ENCODE assay signal across 1 cellular context in genomic region chr4:112170451-112170993, GRCh38.
TF ChIP-seq lines count a peak whose summit lies in the region.

No MANE protein-coding gene starts in this region.

TF ChIP-seq in K562, 482 proteins besides CTCF, POLR2A, EP300 and RAD21 (continued from another document and continues in another):
- TF ChIP-seq, protein P1, sequence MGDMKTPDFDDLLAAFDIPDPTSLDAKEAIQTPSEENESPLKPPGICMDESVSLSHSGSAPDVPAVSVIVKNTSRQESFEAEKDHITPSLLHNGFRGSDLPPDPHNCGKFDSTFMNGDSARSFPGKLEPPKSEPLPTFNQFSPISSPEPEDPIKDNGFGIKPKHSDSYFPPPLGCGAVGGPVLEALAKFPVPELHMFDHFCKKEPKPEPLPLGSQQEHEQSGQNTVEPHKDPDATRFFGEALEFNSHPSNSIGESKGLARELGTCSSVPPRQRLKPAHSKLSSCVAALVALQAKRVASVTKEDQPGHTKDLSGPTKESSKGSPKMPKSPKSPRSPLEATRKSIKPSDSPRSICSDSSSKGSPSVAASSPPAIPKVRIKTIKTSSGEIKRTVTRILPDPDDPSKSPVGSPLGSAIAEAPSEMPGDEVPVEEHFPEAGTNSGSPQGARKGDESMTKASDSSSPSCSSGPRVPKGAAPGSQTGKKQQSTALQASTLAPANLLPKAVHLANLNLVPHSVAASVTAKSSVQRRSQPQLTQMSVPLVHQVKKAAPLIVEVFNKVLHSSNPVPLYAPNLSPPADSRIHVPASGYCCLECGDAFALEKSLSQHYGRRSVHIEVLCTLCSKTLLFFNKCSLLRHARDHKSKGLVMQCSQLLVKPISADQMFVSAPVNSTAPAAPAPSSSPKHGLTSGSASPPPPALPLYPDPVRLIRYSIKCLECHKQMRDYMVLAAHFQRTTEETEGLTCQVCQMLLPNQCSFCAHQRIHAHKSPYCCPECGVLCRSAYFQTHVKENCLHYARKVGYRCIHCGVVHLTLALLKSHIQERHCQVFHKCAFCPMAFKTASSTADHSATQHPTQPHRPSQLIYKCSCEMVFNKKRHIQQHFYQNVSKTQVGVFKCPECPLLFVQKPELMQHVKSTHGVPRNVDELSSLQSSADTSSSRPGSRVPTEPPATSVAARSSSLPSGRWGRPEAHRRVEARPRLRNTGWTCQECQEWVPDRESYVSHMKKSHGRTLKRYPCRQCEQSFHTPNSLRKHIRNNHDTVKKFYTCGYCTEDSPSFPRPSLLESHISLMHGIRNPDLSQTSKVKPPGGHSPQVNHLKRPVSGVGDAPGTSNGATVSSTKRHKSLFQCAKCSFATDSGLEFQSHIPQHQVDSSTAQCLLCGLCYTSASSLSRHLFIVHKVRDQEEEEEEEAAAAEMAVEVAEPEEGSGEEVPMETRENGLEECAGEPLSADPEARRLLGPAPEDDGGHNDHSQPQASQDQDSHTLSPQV (IDR thresholded peaks at IDR 0.05) = peak; percentile 91
- no peak for TF ChIP-seq ZNF444 (CRISPR knock-in tag; IDR thresholded peaks at IDR 0.05)
- TF ChIP-seq TEAD4 (IDR thresholded peaks at IDR 0.05; ENCODE audit: low read length) = peak; percentile 73; the same call in 1 of the 2 replicates
- no peak for TF ChIP-seq TEAD4 (CRISPR knock-in tag; IDR thresholded peaks at IDR 0.05; ENCODE audit: borderline replicate concordance)
- TF ChIP-seq EZH2 (IDR thresholded peaks at IDR 0.05; ENCODE audit: borderline replicate concordance, low read depth, low read length) = no peak
- no peak for TF ChIP-seq SREBF1 (IDR thresholded peaks at IDR 0.05; ENCODE audit: borderline replicate concordance, low read depth, low read length)
- TF ChIP-seq FOXJ3 (CRISPR knock-in tag; IDR thresholded peaks at IDR 0.05) = no peak
- peak; percentile 36 for TF ChIP-seq RFX1 (IDR thresholded peaks at IDR 0.05)
- no peak for TF ChIP-seq HEY1 (CRISPR knock-in tag; IDR thresholded peaks at IDR 0.05; ENCODE audit: borderline replicate concordance)
- TF ChIP-seq FOXM1 (IDR thresholded peaks at IDR 0.05; ENCODE audit: low read depth) = peak; percentile 35; the same call in 1 of the 2 replicates
- TF ChIP-seq FOXM1 (CRISPR knock-in tag; IDR thresholded peaks at IDR 0.05; ENCODE audit: low read depth) = no peak
- no peak for TF ChIP-seq PRDM10 (IDR thresholded peaks at IDR 0.05; ENCODE audit: partially characterized antibody)
- peak; percentile 96 for TF ChIP-seq JUN (IDR thresholded peaks at IDR 0.05; ENCODE audit: borderline replicate concordance, low read depth, low read length)
- no peak for TF ChIP-seq JUN (CRISPR knock-in tag; IDR thresholded peaks at IDR 0.05; ENCODE audit: borderline replicate concordance)
- TF ChIP-seq THAP7 (CRISPR knock-in tag; IDR thresholded peaks at IDR 0.05) = no peak
- TF ChIP-seq PHB (CRISPR knock-in tag; IDR thresholded peaks at IDR 0.05) = no peak
- no peak for TF ChIP-seq PYGO2 (tag; IDR thresholded peaks at IDR 0.05)
- TF ChIP-seq NR2F6 (CRISPR knock-in tag; IDR thresholded peaks at IDR 0.05) = no peak
- TF ChIP-seq ZNF785 (CRISPR knock-in tag; IDR thresholded peaks at IDR 0.05) = no peak
- TF ChIP-seq POLR2G (IDR thresholded peaks at IDR 0.05; ENCODE audit: low read depth, low read length) = no peak
- peak; percentile 30 for TF ChIP-seq SMAD4 (CRISPR knock-in tag; conservative IDR thresholded peaks at IDR 0.05)
- TF ChIP-seq HDAC6 (IDR thresholded peaks at IDR 0.05; ENCODE audit: low read depth, low read length) = no peak
- TF ChIP-seq GABPB2 (CRISPR knock-in tag; conservative IDR thresholded peaks at IDR 0.05) = no peak
- TF ChIP-seq MAFF (IDR thresholded peaks at IDR 0.05; ENCODE audit: low read length) = peak; percentile 53
- TF ChIP-seq ZNF589 (CRISPR knock-in tag; IDR thresholded peaks at IDR 0.05; ENCODE audit: low read depth) = peak; percentile 87
- 0 out of 2 replicates have a peak, but pooled peaks have one; percentile 11 for TF ChIP-seq GTF2A2 (tag; IDR thresholded peaks at IDR 0.05)
- TF ChIP-seq ZC3H11A (IDR thresholded peaks at IDR 0.05; ENCODE audit: low read depth, low read length) = no peak
- TF ChIP-seq SMAD2 (IDR thresholded peaks at IDR 0.05; ENCODE audit: low read depth, low read length) = no peak
- TF ChIP-seq ZNF76 (CRISPR knock-in tag; IDR thresholded peaks at IDR 0.05; ENCODE audit: borderline replicate concordance) = no peak
- no peak for TF ChIP-seq BDP1 (IDR thresholded peaks at IDR 0.05; ENCODE audit: insufficient read depth, insufficient read length)
- 0 out of 4 replicates have a peak, but pooled peaks of 1 of the 2 experiments have one; percentile 33 for TF ChIP-seq ZMIZ1 (IDR thresholded peaks at IDR 0.05; ENCODE audit: low read depth in 2 of 2, low read length in 2 of 2)
- TF ChIP-seq FOXK2 (conservative IDR thresholded peaks at IDR 0.05 in 1 of 2, IDR thresholded peaks at IDR 0.05 in 1 of 2; ENCODE audit: low read depth in 2 of 2) = peak; percentile 87 to 88
- no peak; the same call in 1 of the 2 replicates for TF ChIP-seq ZNF354B (CRISPR knock-in tag; IDR thresholded peaks at IDR 0.05)
- no peak for TF ChIP-seq NR2C2 (CRISPR knock-in tag; IDR thresholded peaks at IDR 0.05)
- peak; percentile 46; the same call in 1 of the 2 replicates for TF ChIP-seq NR2C2 (tag; IDR thresholded peaks at IDR 0.05)
- TF ChIP-seq CSDE1 (IDR thresholded peaks at IDR 0.05) = no peak
- no peak for TF ChIP-seq ZKSCAN3 (CRISPR knock-in tag; IDR thresholded peaks at IDR 0.05)
- TF ChIP-seq ETV6 (IDR thresholded peaks at IDR 0.05; ENCODE audit: borderline replicate concordance in 1 of 2, low read depth in 2 of 2, low read length in 1 of 2) = no peak
- no peak for TF ChIP-seq ETV6 (CRISPR knock-in tag; IDR thresholded peaks at IDR 0.05; ENCODE audit: borderline replicate concordance)
- no peak for TF ChIP-seq ZNF445 (CRISPR knock-in tag; IDR thresholded peaks at IDR 0.05; ENCODE audit: low read depth)
- TF ChIP-seq TSHZ1 (CRISPR knock-in tag; IDR thresholded peaks at IDR 0.05) = no peak
- TF ChIP-seq ZNF695 (CRISPR knock-in tag; IDR thresholded peaks at IDR 0.05) = no peak
- TF ChIP-seq, protein P2, sequence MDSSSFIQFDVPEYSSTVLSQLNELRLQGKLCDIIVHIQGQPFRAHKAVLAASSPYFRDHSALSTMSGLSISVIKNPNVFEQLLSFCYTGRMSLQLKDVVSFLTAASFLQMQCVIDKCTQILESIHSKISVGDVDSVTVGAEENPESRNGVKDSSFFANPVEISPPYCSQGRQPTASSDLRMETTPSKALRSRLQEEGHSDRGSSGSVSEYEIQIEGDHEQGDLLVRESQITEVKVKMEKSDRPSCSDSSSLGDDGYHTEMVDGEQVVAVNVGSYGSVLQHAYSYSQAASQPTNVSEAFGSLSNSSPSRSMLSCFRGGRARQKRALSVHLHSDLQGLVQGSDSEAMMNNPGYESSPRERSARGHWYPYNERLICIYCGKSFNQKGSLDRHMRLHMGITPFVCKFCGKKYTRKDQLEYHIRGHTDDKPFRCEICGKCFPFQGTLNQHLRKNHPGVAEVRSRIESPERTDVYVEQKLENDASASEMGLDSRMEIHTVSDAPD (CRISPR knock-in tag; IDR thresholded peaks at IDR 0.05) = no peak
- TF ChIP-seq NR1H2 (CRISPR knock-in tag; IDR thresholded peaks at IDR 0.05) = no peak
- TF ChIP-seq USF1 (CRISPR knock-in tag; IDR thresholded peaks at IDR 0.05) = no peak
